ENCODE assay signal across 19 cellular contexts in genomic region chr17:58813712-58814111, GRCh38. TPM values are rescaled to one million over a fixed set of nuclear protein-coding genes. Genes with fewer than 3 reads are reported as not detected.
DNase-seq lines count a peak whose midpoint lies in the region; FAIRE-seq and TF ChIP-seq lines count a peak whose summit lies in the region.
"Had no signal": no experiment of that assay in that cellular context is flagged by ENCODE, and none has a peak within 500 bp of the region (broad histone marks: within the 10 kb centered on the region; RNA-seq: fewer than 3 reads in every experiment).

No MANE protein-coding gene starts in this region.

- peak; percentile 65 for DNase-seq in Ammon's horn (ENCODE audit: low spot score)
- no peak for DNase-seq in urothelium cell line (ENCODE audit: low spot score)
- DNase-seq in MCF 10A (ENCODE audit: unreplicated experiment), result no peak
- DNase-seq in SHP77 (lab: John Stamatoyannopoulos, UW), result no peak
- DNase-seq: BE2C; CD4-positive, alpha-beta T cell; CD8-positive, alpha-beta memory T cell; DMS79; EL; GDM1; GOT3; H7; HCEC 1CT had no signal

- no peaks in the 10 kb centered on the region for H3K36me3 Mint-ChIP-seq in MCF 10A (ENCODE audit: insufficient read depth, unreplicated experiment)
- H3K36me3 Mint-ChIP-seq: CD14-positive monocyte; CD8-positive, alpha-beta memory T cell had no signal

- no peak overlapping the region for H3K4me3 Mint-ChIP-seq in MCF 10A (ENCODE audit: unreplicated experiment)
- H3K4me3 Mint-ChIP-seq: CD14-positive monocyte; CD4-positive, alpha-beta T cell; CD8-positive, alpha-beta memory T cell had no signal

- no peaks in the 10 kb centered on the region; a peak in 1 of 3 replicates for H3K36me3 ChIP-seq in HEK293 (ENCODE audit: control insufficient read depth in 2 of 2, insufficient read depth in 1 of 2, low read length in 2 of 2)
- H3K36me3 ChIP-seq: BE2C; BLaER1 treated with 17β-estradiol and CSF1 and Interleukin-3, amounts not matched to agents 10 nM and 100 nM had no signal

- H3K4me1 Mint-ChIP-seq in MCF 10A (ENCODE audit: insufficient read depth, unreplicated experiment), result no peaks in the 10 kb centered on the region
- H3K4me1 Mint-ChIP-seq: CD8-positive, alpha-beta memory T cell had no signal

- no peak overlapping the region for H3K27ac Mint-ChIP-seq in MCF 10A (ENCODE audit: low read depth, unreplicated experiment)
- H3K27ac Mint-ChIP-seq: CD4-positive, alpha-beta T cell had no signal

- H3K27ac ChIP-seq in 22Rv1, result peak overlapping the region; percentile 50
- no peak overlapping the region for H3K27ac ChIP-seq in HEK293 (ENCODE audit: extremely low read depth, low read depth, low read length)
- H3K27ac ChIP-seq: BLaER1 treated with 17β-estradiol and CSF1 and Interleukin-3, amounts not matched to agents 10 nM and 100 nM had no signal

- no peaks in the 10 kb centered on the region for H3K27me3 Mint-ChIP-seq in MCF 10A (ENCODE audit: insufficient read depth, unreplicated experiment)

- H3K9me3 Mint-ChIP-seq in MCF 10A (ENCODE audit: unreplicated experiment), result no peaks in the 10 kb centered on the region
- H3K9me3 Mint-ChIP-seq: CD4-positive, alpha-beta T cell; CD8-positive, alpha-beta memory T cell had no signal

- FAIRE-seq in urothelium cell line (lab: Jason Lieb, UNC), result peak; percentile 20
- FAIRE-seq: A204.1, GM12878 had no signal

- H3K4me1 ChIP-seq in HEK293 (ENCODE audit: control insufficient read depth, insufficient read depth, low read length), result peaks cover 16% of the 10 kb centered on the region
- H3K4me1 ChIP-seq: BE2C had no signal

- CTCF ChIA-PET in HEK293 (lab: Yijun Ruan, JAX) (interaction anchor here (0.6 to 0.8 kb wide), 2 partner anchors 13 to 102 kb away, joined by 3 to 4 read pairs; no protein-coding TSS in a partner anchor), MCF 10A (lab: Yijun Ruan, JAX) (no interaction called here)

- BruUV-seq in MCF 10A (replicated peaks; lab: Mats Ljungman, UMichigan), result no TSS peak

- POLR2A ChIA-PET in HEK293 (lab: Yijun Ruan, JAX) (interaction anchor here (0.6 kb wide), 1 partner anchor 155 kb away, joined by 3 read pairs; no protein-coding TSS in a partner anchor), MCF 10A (lab: Yijun Ruan, JAX) (interaction anchor here (0.5 kb wide), 1 partner anchor 115 kb away, joined by 6 read pairs; no protein-coding TSS in a partner anchor)

- H3K9me3 ChIP-seq in HEK293 (ENCODE audit: control insufficient read depth, insufficient read depth, low read depth, low read length), result no peaks in the 10 kb centered on the region
- H3K9me3 ChIP-seq: BE2C; BLaER1 treated with 17β-estradiol and CSF1 and Interleukin-3, amounts not matched to agents 10 nM and 100 nM had no signal

- H3K4me3 ChIP-seq in HEK293 (ENCODE audit: low read depth, low read length), result no peak overlapping the region
- H3K4me3 ChIP-seq: BLaER1 treated with 17β-estradiol and CSF1 and Interleukin-3, amounts not matched to agents 10 nM and 100 nM; GM12878 had no signal

- TF ChIP-seq CTCF in 22Rv1 (IDR thresholded peaks at IDR 0.05) (no peak), HEK293 (tag by site-specific recombination; IDR thresholded peaks at IDR 0.05) (no peak), MCF 10A (IDR thresholded peaks at IDR 0.05; ENCODE audit: unreplicated experiment) (no peak)

- intact Hi-C loops in MCF 10A (cut with micrococcal nuclease), result no loop called here

TF ChIP-seq in HEK293, 187 proteins besides CTCF, POLR2A, EP300 and RAD21:
- TF ChIP-seq ZBTB17 (tag by site-specific recombination; IDR thresholded peaks at IDR 0.05) (0 out of 2 replicates have a peak, but pooled peaks have one; percentile 32), MZF1 (tag by site-specific recombination; IDR thresholded peaks at IDR 0.05; ENCODE audit: borderline replicate concordance) (no peak), ZNF707 (tag by site-specific recombination; IDR thresholded peaks at IDR 0.05) (no peak), ZNF768 (tag by site-specific recombination; IDR thresholded peaks at IDR 0.05) (no peak), ZNF600 (tag by site-specific recombination; IDR thresholded peaks at IDR 0.05) (peak; percentile 78), SCRT2 (tag by site-specific recombination; IDR thresholded peaks at IDR 0.05) (peak; percentile 85), ZNF423 (tag by site-specific recombination; IDR thresholded peaks at IDR 0.05) (no peak)

RNA-seq across cellular contexts. Expression of gene PPM1E, which starts 58.1 kb away (rescaled TPM):
- total RNA-seq in MCF 10A (2022), result 0.54 and 0.65 TPM in 2 replicates
- total RNA-seq: CD4-positive, alpha-beta T cell; CD8-positive, alpha-beta memory T cell had no signal
